Comparison of ENCODE assay signal across 12 cellular contexts in genomic region chr17:77875051-77875780, GRCh38.
DNase-seq lines count a peak whose midpoint lies in the region; ATAC-seq and TF ChIP-seq lines count a peak whose summit lies in the region.
"Had no signal": no experiment of that assay in that cellular context is flagged by ENCODE, and none has a peak within 500 bp of the region (broad histone marks: within the 10 kb centered on the region; RNA-seq: fewer than 3 reads in every experiment).

No MANE protein-coding gene starts in this region.

- peaks cover 13 to 74% (median 20%) of the 10 kb centered on the region in 4 donors for H3K4me1 Mint-ChIP-seq in CD4-positive, CD25-positive, alpha-beta regulatory T cell
- H3K4me1 Mint-ChIP-seq in dendritic cell treated with granulocyte-macrophage colony-stimulating factor and Interleukin-4, amounts not matched to agents 40 ng/mL and 50 ng/mL, for 4 days (ENCODE audit: low read depth), result peaks cover 67% of the 10 kb centered on the region

- no peak overlapping the region for H3K4me3 ChIP-seq in CD4-positive, CD25-positive, alpha-beta regulatory T cell (ENCODE audit: low read depth, low read length)
- H3K4me3 ChIP-seq in neutrophil (ENCODE audit: low read depth in 1 of 2, low read length in 1 of 2), result peak overlapping the region in 1 of 2 experiments; percentile 20
- H3K4me3 ChIP-seq: mucosa of descending colon had no signal

- intact Hi-C loops in dendritic cell treated with granulocyte-macrophage colony-stimulating factor and Interleukin-4, amounts not matched to agents 40 ng/mL and 50 ng/mL, for 4 days (cut with micrococcal nuclease), result no loop called here

- no peak for ATAC-seq in CD4-positive, CD25-positive, alpha-beta regulatory T cell (ENCODE audit: low read depth in 2 of 2)
- no peak for ATAC-seq in HG02798 (IDR thresholded peaks at IDR 0.05; ENCODE audit: poor library complexity, unreplicated experiment)

- H3K27me3 Mint-ChIP-seq in CD4-positive, CD25-positive, alpha-beta regulatory T cell, result no peaks in the 10 kb centered on the region
- peaks cover 67% of the 10 kb centered on the region for H3K27me3 Mint-ChIP-seq in dendritic cell treated with granulocyte-macrophage colony-stimulating factor and Interleukin-4, amounts not matched to agents 40 ng/mL and 50 ng/mL, for 4 days

- H3K36me3 ChIP-seq in CD4-positive, CD25-positive, alpha-beta regulatory T cell (ENCODE audit: control insufficient read depth, insufficient read depth, low read length), result no peaks in the 10 kb centered on the region
- H3K36me3 ChIP-seq in neutrophil, result no peaks in the 10 kb centered on the region

- H3K4me1 ChIP-seq in CD4-positive, CD25-positive, alpha-beta regulatory T cell (ENCODE audit: control insufficient read depth, insufficient read depth, low read length, poor library complexity, severe bottlenecking), result peaks cover 40% of the 10 kb centered on the region
- peaks cover 97 to 98% of the 10 kb centered on the region in 2 experiments for H3K4me1 ChIP-seq in neutrophil (ENCODE audit: control insufficient read depth in 1 of 2, insufficient read depth in 1 of 2, low read depth in 1 of 2, low read length in 1 of 2)

- no peak for TF ChIP-seq CTCF in neutrophil (IDR thresholded peaks at IDR 0.05)

- H3K27ac Mint-ChIP-seq in CD4-positive, CD25-positive, alpha-beta regulatory T cell, result peak overlapping the region in 2 of 3 donors; percentile 53 to 67
- H3K27ac Mint-ChIP-seq in dendritic cell treated with granulocyte-macrophage colony-stimulating factor and Interleukin-4, amounts not matched to agents 40 ng/mL and 50 ng/mL, for 4 days, result peak overlapping the region; percentile 27

- H3K36me3 Mint-ChIP-seq in CD4-positive, CD25-positive, alpha-beta regulatory T cell, result no peaks in the 10 kb centered on the region
- H3K36me3 Mint-ChIP-seq in dendritic cell treated with granulocyte-macrophage colony-stimulating factor and Interleukin-4, amounts not matched to agents 40 ng/mL and 50 ng/mL, for 4 days (ENCODE audit: low read depth), result peaks cover 12% of the 10 kb centered on the region

- no peaks in the 10 kb centered on the region for H3K27me3 ChIP-seq in CD4-positive, CD25-positive, alpha-beta regulatory T cell (ENCODE audit: control insufficient read depth, insufficient read depth, low read length)
- H3K27me3 ChIP-seq in neutrophil, result no peaks in the 10 kb centered on the region

- no peak for DNase-seq in CD4-positive, CD25-positive, alpha-beta regulatory T cell
- DNase-seq in LoVo (ENCODE audit: low spot score) (peak; percentile 11), DMS53 treated with DMSO at 0.1 percent for 48 hours (lab: John Stamatoyannopoulos, UW; ENCODE audit: unreplicated experiment) (no peak), NCI-H187 (lab: John Stamatoyannopoulos, UW) (no peak), NCI-H1092 (lab: John Stamatoyannopoulos, UW) (no peak)
- DNase-seq: dermis blood vessel endothelial cell, mucosa of descending colon, NCI-H2227 treated with DMSO at 0.1 percent for 48 hours had no signal

- H3K4me3 Mint-ChIP-seq in CD4-positive, CD25-positive, alpha-beta regulatory T cell, result no peak overlapping the region
- H3K4me3 Mint-ChIP-seq in dendritic cell treated with granulocyte-macrophage colony-stimulating factor and Interleukin-4, amounts not matched to agents 40 ng/mL and 50 ng/mL, for 4 days, result no peak overlapping the region

- peaks cover 0 to 6% (median 2%) of the 10 kb centered on the region in 7 donors for H3K9me3 Mint-ChIP-seq in CD4-positive, CD25-positive, alpha-beta regulatory T cell
- H3K9me3 Mint-ChIP-seq in dendritic cell treated with granulocyte-macrophage colony-stimulating factor and Interleukin-4, amounts not matched to agents 40 ng/mL and 50 ng/mL, for 4 days, result peaks cover 15% of the 10 kb centered on the region

- H3K27ac ChIP-seq in CD4-positive, CD25-positive, alpha-beta regulatory T cell (ENCODE audit: insufficient read depth, low read length, poor library complexity, severe bottlenecking), result no peak overlapping the region
- H3K27ac ChIP-seq in neutrophil, result peak overlapping the region; percentile 95
- H3K27ac ChIP-seq: VCaP had no signal

- peaks cover 0 to 7% of the 10 kb centered on the region in 2 experiments for H3K9me3 ChIP-seq in CD4-positive, CD25-positive, alpha-beta regulatory T cell (ENCODE audit: control insufficient read depth in 2 of 2, low read length in 2 of 2)
- H3K9me3 ChIP-seq in neutrophil, result no peaks in the 10 kb centered on the region
- H3K9me3 ChIP-seq: mucosa of descending colon had no signal
